ENCODE assay signal across 17 cellular contexts in the genomic region with DNA sequence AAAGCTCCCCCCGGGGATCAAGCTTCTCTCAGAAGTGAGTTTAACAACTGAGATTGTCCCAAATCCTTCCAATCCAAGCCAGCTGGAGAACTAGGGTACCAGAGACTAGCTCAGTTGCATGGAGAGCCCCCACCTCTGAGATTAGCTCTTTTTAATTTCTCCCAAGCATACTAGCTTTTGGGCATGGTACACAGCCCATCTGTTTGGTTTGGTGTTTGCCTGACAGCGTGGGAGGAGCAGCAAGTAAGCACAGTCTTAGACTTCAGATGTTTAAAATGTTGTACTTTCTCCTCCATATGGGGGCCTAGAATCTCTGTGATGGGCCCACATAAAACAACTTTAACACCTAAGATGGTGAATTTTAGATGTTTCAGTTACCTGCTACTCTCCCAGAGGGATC.
DNase-seq lines count a peak whose midpoint lies in the region; ATAC-seq and TF ChIP-seq lines count a peak whose summit lies in the region.
"Had no signal": no experiment of that assay in that cellular context is flagged by ENCODE, and none has a peak within 500 bp of the region (broad histone marks: within the 10 kb centered on the region; RNA-seq: fewer than 3 reads in every experiment).

No MANE protein-coding gene starts in this region.

- no peaks in the 10 kb centered on the region for H3K9me3 ChIP-seq in CD8-positive, alpha-beta memory T cell (ENCODE audit: low read length)

- no peak overlapping the region for H3K4me3 Mint-ChIP-seq in CD8-positive, alpha-beta memory T cell
- H3K4me3 Mint-ChIP-seq: B cell; CD4-positive, alpha-beta T cell; H9 had no signal

- H3K4me3 ChIP-seq in dorsolateral prefrontal cortex, result no peak overlapping the region
- H3K4me3 ChIP-seq in CD8-positive, alpha-beta memory T cell (ENCODE audit: low read length), result no peak overlapping the region

- intact Hi-C loops in dorsolateral prefrontal cortex (cut with DNase I), result no loop called here

- no peaks in the 10 kb centered on the region for H3K27me3 ChIP-seq in dorsolateral prefrontal cortex
- no peaks in the 10 kb centered on the region for H3K27me3 ChIP-seq in CD8-positive, alpha-beta memory T cell (ENCODE audit: insufficient read depth, low read length, poor library complexity, severe bottlenecking)

- no peaks in the 10 kb centered on the region for H3K4me1 ChIP-seq in CD8-positive, alpha-beta memory T cell (ENCODE audit: insufficient read depth, low read length)

- no peaks in the 10 kb centered on the region for H3K4me1 Mint-ChIP-seq in CD8-positive, alpha-beta memory T cell
- H3K4me1 Mint-ChIP-seq: B cell had no signal

- no peak for ATAC-seq in HG02610 (IDR thresholded peaks at IDR 0.05; ENCODE audit: unreplicated experiment)
- ATAC-seq in GM21619 (IDR thresholded peaks at IDR 0.05; ENCODE audit: unreplicated experiment), result no peak

- H3K36me3 ChIP-seq in CD8-positive, alpha-beta memory T cell (ENCODE audit: insufficient read depth, low read length), result no peaks in the 10 kb centered on the region

- peak overlapping the region in 37 of 59 donors; percentile 13 to 80 (median 54) for H3K27ac ChIP-seq in dorsolateral prefrontal cortex
- H3K27ac ChIP-seq in CD8-positive, alpha-beta memory T cell (ENCODE audit: low read depth, low read length), result no peak overlapping the region

- no peak for TF ChIP-seq CTCF in dorsolateral prefrontal cortex (IDR thresholded peaks at IDR 0.05 in 54 of 56, conservative IDR thresholded peaks at IDR 0.05 in 2 of 56; ENCODE audit: low read depth in 1 of 56, partially characterized antibody in 56 of 56)

- H3K9me3 Mint-ChIP-seq in CD8-positive, alpha-beta memory T cell, result peaks cover 0 to 9% (median 0%) of the 10 kb centered on the region in 5 donors
- H3K9me3 Mint-ChIP-seq: CD4-positive, alpha-beta T cell; H9 had no signal

- H3K27me3 Mint-ChIP-seq in CD8-positive, alpha-beta memory T cell, result peaks cover 0 to 3% of the 10 kb centered on the region in 2 donors
- H3K27me3 Mint-ChIP-seq: CD4-positive, alpha-beta T cell had no signal

- CTCF ChIA-PET in CD8-positive, alpha-beta memory T cell (lab: Charles Lee), result no interaction called here

- no peak overlapping the region for H3K27ac Mint-ChIP-seq in CD8-positive, alpha-beta memory T cell
- H3K27ac Mint-ChIP-seq: B cell; CD4-positive, alpha-beta T cell; H9 had no signal

- peak; percentile 66 for DNase-seq in Ammon's horn (ENCODE audit: low spot score)
- DNase-seq in NCI-H524 treated with DMSO at 0.1 percent for 48 hours (lab: John Stamatoyannopoulos, UW), result peak; percentile 66
- peak in 5 of 10 donors; percentile 59 to 78 (median 63) for DNase-seq in dorsolateral prefrontal cortex
- peak; percentile 67 for DNase-seq in superior temporal gyrus (ENCODE audit: extremely low spot score)
- DNase-seq in CD8-positive, alpha-beta memory T cell, result no peak
- DNase-seq: 8988T; ACHN; C1 segment of cervical spinal cord; CD4-positive, alpha-beta T cell; DMS79 treated with DMSO at 0.1 percent for 48 hours; EL; GOT3; H9; IMR-90 had no signal

- POLR2A ChIA-PET in CD8-positive, alpha-beta memory T cell (lab: Charles Lee), result no interaction called here

- peaks cover 0 to 2% (median 0%) of the 10 kb centered on the region in 3 donors for H3K36me3 Mint-ChIP-seq in CD8-positive, alpha-beta memory T cell

Comparison
In these comparisons a context has a peak if more than half of its experiments do, and no peak if none do; other contexts are left out.
1. DNase-seq: peak in Ammon's horn (single experiment), NCI-H524 treated with DMSO at 0.1 percent for 48 hours (single experiment) and superior temporal gyrus (single experiment); none in CD8-positive, alpha-beta memory T cell (0 of 5).